Comparison of ENCODE assay signal across 17 cellular contexts in genomic region chr3:127419140-127419539, GRCh38.
A peak's percentile ranks its signal among the peaks of the same experiment; 100 is the strongest.
DNase-seq lines count a peak whose midpoint lies in the region; ATAC-seq lines count a peak whose summit lies in the region.
"Had no signal": no experiment of that assay in that cellular context is flagged by ENCODE, and none has a peak within 500 bp of the region (broad histone marks: within the 10 kb centered on the region; RNA-seq: fewer than 3 reads in every experiment).

No MANE protein-coding gene starts in this region.

- H3K27me3 ChIP-seq in H7 (ENCODE audit: control insufficient read depth, insufficient read depth, low read length): no peaks in the 10 kb centered on the region

- ATAC-seq in GM18868 (IDR thresholded peaks at IDR 0.05; ENCODE audit: unreplicated experiment) (no peak), GM18511 (IDR thresholded peaks at IDR 0.05; ENCODE audit: unreplicated experiment) (no peak)
- ATAC-seq: Panc1, T-cell had no signal

- no peaks in the 10 kb centered on the region for H3K36me3 ChIP-seq in H7 (replicated peaks; ENCODE audit: control insufficient read depth, insufficient read depth, low read length)

- DNase-seq in D341Med (ENCODE audit: low spot score) (peak; percentile 13), H7 (peak; percentile 63), NCI-H2107 treated with DMSO at 0.1 percent for 48 hours (lab: John Stamatoyannopoulos, UW; ENCODE audit: unreplicated experiment) (peak; percentile 70), mucosa of gallbladder (ENCODE audit: low spot score) (peak; percentile 1), iPS-NIHi7 (ENCODE audit: extremely low spot score) (no peak)
- DNase-seq: ACHN, AML-193, EL, H9, NCI-H1436, NCI-H2081 treated with DMSO at 0.1 percent for 48 hours, NCI-H510A treated with DMSO at 0.1 percent for 48 hours, T-cell had no signal

- no peak overlapping the region for H3K4me3 ChIP-seq in H7 (ENCODE audit: insufficient read depth, low read depth, low read length)
- H3K4me3 ChIP-seq: SK-N-MC had no signal
